1 cellular context compared by ENCODE assay signal in genomic region chr11:66292543-66293332, GRCh38.
TF ChIP-seq lines count a peak whose summit lies in the region.

No MANE protein-coding gene starts in this region.

TF ChIP-seq in A549, 52 proteins besides CTCF, POLR2A, EP300 and RAD21 (continued from another document):
- TF ChIP-seq ELK1 (IDR thresholded peaks at IDR 0.05; ENCODE audit: low read depth, low read length), result no peak
- no peak for TF ChIP-seq HDAC2 (IDR thresholded peaks at IDR 0.05)
